ENCODE assay signal across 8 cellular contexts in the genomic region with DNA sequence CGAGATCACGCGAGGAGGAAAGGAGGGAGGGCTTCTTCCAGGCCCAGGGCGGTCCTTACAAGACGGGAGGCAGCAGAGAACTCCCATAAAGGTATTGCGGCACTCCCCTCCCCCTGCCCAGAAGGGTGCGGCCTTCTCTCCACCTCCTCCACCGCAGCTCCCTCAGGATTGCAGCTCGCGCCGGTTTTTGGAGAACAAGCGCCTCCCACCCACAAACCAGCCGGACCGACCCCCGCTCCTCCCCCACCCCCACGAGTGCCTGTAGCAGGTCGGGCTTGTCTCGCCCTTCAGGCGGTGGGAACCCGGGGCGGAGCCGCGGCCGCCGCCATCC. TPM values are rescaled to one million over a fixed set of nuclear protein-coding genes. Genes with fewer than 3 reads are reported as not detected.
DNase-seq lines count a peak whose midpoint lies in the region; ATAC-seq and TF ChIP-seq lines count a peak whose summit lies in the region.

No MANE protein-coding gene starts in this region.

- TF ChIP-seq CTCF in fibroblast of mammary gland (conservative IDR thresholded peaks at IDR 0.05; ENCODE audit: control insufficient read depth, insufficient read depth, low read depth, low read length): no peak
- no peak for TF ChIP-seq CTCF in neural crest cell (conservative IDR thresholded peaks at IDR 0.05)

- H3K27me3 ChIP-seq in CD8-positive, alpha-beta memory T cell (ENCODE audit: insufficient read depth, low read length, poor library complexity, severe bottlenecking): no peaks in the 10 kb centered on the region

- H3K4me3 Mint-ChIP-seq in CD8-positive, alpha-beta memory T cell: peak overlapping the region; percentile 91 to 99 (median 97)
- peak overlapping the region; percentile 94 for H3K4me3 Mint-ChIP-seq in neural crest cell

- CTCF ChIA-PET in CD8-positive, alpha-beta memory T cell (lab: Charles Lee): interaction anchor here (1.2 to 5.1 kb wide), 5 partner anchors 9 to 43 kb away, joined by 4 to 24 read pairs (median 5); partner anchors contain the start of gene THUMPD3

- H3K9me3 Mint-ChIP-seq in CD8-positive, alpha-beta memory T cell: peaks cover 0 to 4% (median 0%) of the 10 kb centered on the region in 5 donors
- H3K9me3 Mint-ChIP-seq in neural crest cell: no peaks in the 10 kb centered on the region

- peaks cover 69% of the 10 kb centered on the region for H3K4me1 ChIP-seq in CD8-positive, alpha-beta memory T cell (ENCODE audit: insufficient read depth, low read length)

- H3K27ac Mint-ChIP-seq in CD8-positive, alpha-beta memory T cell: peak overlapping the region; percentile 95 to 100 (median 97)
- peak overlapping the region; percentile 93 for H3K27ac Mint-ChIP-seq in neural crest cell (ENCODE audit: unreplicated experiment)

- peaks cover 29% of the 10 kb centered on the region for H3K36me3 ChIP-seq in CD8-positive, alpha-beta memory T cell (ENCODE audit: insufficient read depth, low read length)

- H3K4me3 ChIP-seq in CD8-positive, alpha-beta memory T cell (ENCODE audit: low read length): peak overlapping the region; percentile 93
- H3K4me3 ChIP-seq in fibroblast of mammary gland (ENCODE audit: control insufficient read depth, low read depth, low read length): peak overlapping the region; percentile 87

- no peaks in the 10 kb centered on the region for H3K9me3 ChIP-seq in CD8-positive, alpha-beta memory T cell (ENCODE audit: low read length)

- DNase-seq in CD8-positive, alpha-beta memory T cell: peak in 4 of 5 donors; percentile 71 to 89 (median 81)
- DNase-seq in NCI-H69 (lab: John Stamatoyannopoulos, UW) (peak; percentile 97), fibroblast of mammary gland (ENCODE audit: low read depth) (peak; percentile 96), neural crest cell (ENCODE audit: low read depth, low spot score) (no peak), ureter (ENCODE audit: low spot score) (peak; percentile 92)
- DNase-seq in activated CD8-positive, alpha-beta memory T cell treated with anti-CD3 and anti-CD28 coated beads, Interleukin-2, amount 50 U/mL, for 24 hours (ENCODE audit: extremely low read depth): peak; percentile 66

- peaks cover 4 to 65% (median 12%) of the 10 kb centered on the region in 3 donors for H3K36me3 Mint-ChIP-seq in CD8-positive, alpha-beta memory T cell
- H3K36me3 Mint-ChIP-seq in neural crest cell (ENCODE audit: low read depth): peaks cover 15% of the 10 kb centered on the region

- H3K27me3 Mint-ChIP-seq in CD8-positive, alpha-beta memory T cell: peaks cover 0 to 4% of the 10 kb centered on the region in 2 donors
- H3K27me3 Mint-ChIP-seq in neural crest cell (ENCODE audit: low read depth): peaks cover 13% of the 10 kb centered on the region

- H3K4me1 Mint-ChIP-seq in CD8-positive, alpha-beta memory T cell: peaks cover 66 to 80% (median 77%) of the 10 kb centered on the region in 3 donors
- H3K4me1 Mint-ChIP-seq in neural crest cell: peaks cover 63% of the 10 kb centered on the region

- peak overlapping the region; percentile 90 for H3K27ac ChIP-seq in CD8-positive, alpha-beta memory T cell (ENCODE audit: low read depth, low read length)

- ATAC-seq in GM19324 (IDR thresholded peaks at IDR 0.05; ENCODE audit: low FRiP score, unreplicated experiment): peak; percentile 21
- peak; percentile 37 for ATAC-seq in HG03432 (IDR thresholded peaks at IDR 0.05; ENCODE audit: unreplicated experiment)

- POLR2A ChIA-PET in CD8-positive, alpha-beta memory T cell (lab: Charles Lee): interaction anchor here (0.8 to 3.6 kb wide), 13 partner anchors 8 to 1876 kb away, joined by 3 to 81 read pairs (median 4); partner anchors contain the start of genes ARPC4, ATG7, BRPF1 and MTMR14

RNA-seq across cellular contexts. Expression of gene SETD5, which starts 1.1 kb away (rescaled TPM):
- 10 to 100 TPM; 89.8 to 97.2 TPM for total RNA-seq in CD8-positive, alpha-beta memory T cell
- polyA plus RNA-seq in CD8-positive, alpha-beta memory T cell: 40.0 TPM
- total RNA-seq in neural crest cell (198 and 206 TPM in 2 replicates), ureter (182 TPM)

RNA-seq across cellular contexts. Expression of gene THUMPD3, which starts 33.4 kb away (rescaled TPM):
- total RNA-seq in CD8-positive, alpha-beta memory T cell: 10 to 100 TPM; 58.4 to 58.5 TPM
- polyA plus RNA-seq in CD8-positive, alpha-beta memory T cell: 19.5 TPM
- total RNA-seq in neural crest cell: 56.9 and 61.0 TPM in 2 replicates
- total RNA-seq in ureter: 45.0 TPM
